Comparison of ENCODE assay signal across 23 cellular contexts in genomic region chr3:191111722-191112121, GRCh38.
"Had no signal": no experiment of that assay in that cellular context is flagged by ENCODE, and none has a peak within 500 bp of the region (broad histone marks: within the 10 kb centered on the region; RNA-seq: fewer than 3 reads in every experiment).

No MANE protein-coding gene starts in this region.

- FAIRE-seq: frontal cortex, keratinocyte had no signal

- H2AFZ ChIP-seq: parathyroid adenoma had no signal

- H3K4me1 Mint-ChIP-seq: naive thymus-derived CD8-positive, alpha-beta T cell; stimulated activated naive CD8-positive, alpha-beta T cell treated with anti-CD3 and anti-CD28 coated beads, Interleukin-15, amount 100 ng/mL, for 72 hours had no signal

- H3K79me2 ChIP-seq: parathyroid adenoma had no signal

- H3K36me3 Mint-ChIP-seq: naive thymus-derived CD8-positive, alpha-beta T cell had no signal

- H3K36me3 ChIP-seq: colonic mucosa, lower lobe of right lung, neutrophil, suprapubic skin, transverse colon, vagina had no signal

- H3K4me2 ChIP-seq: smooth muscle cell had no signal

- H3K27ac ChIP-seq: colonic mucosa, lower lobe of right lung, neutrophil, parathyroid adenoma, suprapubic skin, transverse colon, vagina had no signal

- DNase-seq: colonic mucosa; effector memory CD4-positive, alpha-beta T cell; head of caudate nucleus; left ventricle myocardium superior; lower lobe of right lung; naive thymus-derived CD8-positive, alpha-beta T cell; stimulated activated CD4-positive, alpha-beta T cell treated with anti-CD3 and anti-CD28 coated beads, Interleukin-12 subunit alpha, Interleukin-12 subunit beta, amount 100 ng/mL, for 4 hours; stimulated activated CD4-positive, alpha-beta T cell treated with anti-CD3 and anti-CD28 coated beads, Interleukin-1b, Interleukin-23, amount 100 ng/mL, for 48 hours; stimulated activated CD4-positive, alpha-beta T cell treated with anti-CD3 and anti-CD28 coated beads, Interleukin-4, amount 100 ng/mL, for 1 hour; stimulated activated CD8-positive, alpha-beta memory T cell treated with anti-CD3 and anti-CD28 coated beads, Interleukin-4, amount 100 ng/mL, for 48 hours; stimulated activated naive CD4-positive, alpha-beta T cell; stimulated activated naive CD8-positive, alpha-beta T cell treated with anti-CD3 and anti-CD28 coated beads, Interleukin-15, amount 100 ng/mL, for 72 hours; transverse colon had no signal

- H3K4me1 ChIP-seq: colonic mucosa, lower lobe of right lung, parathyroid adenoma, suprapubic skin, transverse colon, vagina had no signal

- H3K4me3 Mint-ChIP-seq: dendritic cell treated with granulocyte-macrophage colony-stimulating factor and Interleukin-4, amounts not matched to agents 40 ng/mL and 50 ng/mL, for 4 days; naive thymus-derived CD8-positive, alpha-beta T cell; stimulated activated naive CD8-positive, alpha-beta T cell treated with anti-CD3 and anti-CD28 coated beads, Interleukin-15, amount 100 ng/mL, for 72 hours had no signal

- H3K27ac Mint-ChIP-seq: dendritic cell treated with granulocyte-macrophage colony-stimulating factor and Interleukin-4, amounts not matched to agents 40 ng/mL and 50 ng/mL, for 4 days; naive thymus-derived CD8-positive, alpha-beta T cell; progenitor cell of endocrine pancreas; stimulated activated naive CD8-positive, alpha-beta T cell treated with anti-CD3 and anti-CD28 coated beads, Interleukin-15, amount 100 ng/mL, for 72 hours had no signal

- ATAC-seq: left ventricle myocardium superior; lower lobe of right lung; naive thymus-derived CD8-positive, alpha-beta T cell; sciatic nerve; stimulated activated naive CD8-positive, alpha-beta T cell treated with anti-CD3 and anti-CD28 coated beads, Interleukin-15, amount 100 ng/mL, for 72 hours had no signal

- H3K27me3 Mint-ChIP-seq: dendritic cell treated with granulocyte-macrophage colony-stimulating factor and Interleukin-4, amounts not matched to agents 40 ng/mL and 50 ng/mL, for 4 days; naive thymus-derived CD8-positive, alpha-beta T cell; progenitor cell of endocrine pancreas; stimulated activated naive CD8-positive, alpha-beta T cell treated with anti-CD3 and anti-CD28 coated beads, Interleukin-15, amount 100 ng/mL, for 72 hours had no signal

- H3K9me3 ChIP-seq: colonic mucosa, lower lobe of right lung, neutrophil, suprapubic skin, transverse colon, vagina had no signal

- H3K4me3 ChIP-seq: colonic mucosa, lower lobe of right lung, smooth muscle cell, suprapubic skin, transverse colon, vagina had no signal

- H3K27me3 ChIP-seq: colonic mucosa, neutrophil, suprapubic skin, transverse colon, vagina had no signal

- H3K9ac ChIP-seq: parathyroid adenoma had no signal
